Comparison of ENCODE assay signal across 11 cellular contexts in the genomic region with DNA sequence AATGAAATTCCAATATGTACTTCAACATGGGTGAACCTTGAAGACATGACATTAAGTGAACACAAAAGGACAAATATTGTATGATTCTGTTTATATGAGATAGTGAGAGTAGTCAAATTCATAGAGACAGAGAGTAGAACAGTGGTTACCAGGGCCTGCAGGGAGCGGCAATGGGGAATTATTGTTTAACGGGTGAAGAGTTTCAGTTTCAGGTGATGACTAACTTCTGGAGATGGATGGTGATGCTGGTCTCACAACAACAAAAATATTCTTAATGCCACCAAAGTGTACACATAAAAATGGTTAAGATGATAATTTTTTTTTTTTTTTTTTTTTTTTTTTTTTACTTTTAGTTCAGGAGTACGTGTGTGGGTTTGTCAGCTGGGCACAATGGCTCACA.
DNase-seq lines count a peak whose midpoint lies in the region; ATAC-seq and TF ChIP-seq lines count a peak whose summit lies in the region.
"Had no signal": no experiment of that assay in that cellular context is flagged by ENCODE, and none has a peak within 500 bp of the region (broad histone marks: within the 10 kb centered on the region; RNA-seq: fewer than 3 reads in every experiment).

No MANE protein-coding gene starts in this region.

- H3K4me1 ChIP-seq in MM.1S (ENCODE audit: low read length), result peaks cover 13% of the 10 kb centered on the region
- H3K4me1 ChIP-seq in Peyer's patch, result no peaks in the 10 kb centered on the region
- H3K4me1 ChIP-seq: heart right ventricle, tibial nerve had no signal

- H3K9me3 ChIP-seq in MM.1S (replicated peaks; ENCODE audit: insufficient read depth, low read length), result no peaks in the 10 kb centered on the region
- no peaks in the 10 kb centered on the region for H3K9me3 ChIP-seq in Peyer's patch

- no peaks in the 10 kb centered on the region for H4K20me1 ChIP-seq in MM.1S (ENCODE audit: insufficient read depth, low read length)

- no peaks in the 10 kb centered on the region for H3K9me2 ChIP-seq in MM.1S (replicated peaks; ENCODE audit: insufficient read depth, low read length)

- DNase-seq in GM13977 (ENCODE audit: low spot score), result peak; percentile 33
- peak; percentile 82 for DNase-seq in MM.1S
- DNase-seq in AML-193 (lab: John Stamatoyannopoulos, UW), result no peak
- no peak for DNase-seq in H4 (ENCODE audit: low spot score)
- no peak for DNase-seq in NCI-H748 (lab: John Stamatoyannopoulos, UW; ENCODE audit: unreplicated experiment)
- no peak for DNase-seq in Peyer's patch
- DNase-seq: heart right ventricle, NCI-H1105 treated with DMSO at 0.1 percent for 48 hours had no signal

- in situ Hi-C loops in GM13977 (cut with MboI; ENCODE audit: low pct_unique_long_range_greater_than_20kb, low sequenced_read_pairs, unreplicated experiment), result no loop called here

- no peak overlapping the region for H3K9ac ChIP-seq in MM.1S (ENCODE audit: low read length)

- peak overlapping the region; percentile 18; the same call in 1 of the 2 replicates for H3K4me2 ChIP-seq in MM.1S (ENCODE audit: low read depth, low read length)

- H3K36me3 ChIP-seq in MM.1S (replicated peaks; ENCODE audit: insufficient read depth, low read length), result no peaks in the 10 kb centered on the region
- no peaks in the 10 kb centered on the region for H3K36me3 ChIP-seq in Peyer's patch
- H3K36me3 ChIP-seq: heart right ventricle, tibial nerve had no signal

- H3K27ac ChIP-seq in MM.1S (ENCODE audit: low read length), result no peak overlapping the region
- no peak overlapping the region for H3K27ac ChIP-seq in Peyer's patch
- H3K27ac ChIP-seq: heart right ventricle, tibial nerve had no signal

- peaks cover 9% of the 10 kb centered on the region; the same call in 1 of the 2 replicates for H3F3A ChIP-seq in MM.1S (ENCODE audit: insufficient read depth, low read length)

- H3K4me3 ChIP-seq in MM.1S (ENCODE audit: low read length) (no peak overlapping the region), Peyer's patch (no peak overlapping the region)
- H3K4me3 ChIP-seq: heart right ventricle, tibial nerve had no signal

- no peaks in the 10 kb centered on the region for H3K79me2 ChIP-seq in MM.1S (ENCODE audit: low read length)

- H3K27me3 ChIP-seq in MM.1S (replicated peaks; ENCODE audit: insufficient read depth, low read length) (no peaks in the 10 kb centered on the region), Peyer's patch (no peaks in the 10 kb centered on the region)
- H3K27me3 ChIP-seq: heart right ventricle, tibial nerve had no signal

- no peak overlapping the region for H2AFZ ChIP-seq in MM.1S (ENCODE audit: low read length)

- ATAC-seq in GM19328 (IDR thresholded peaks at IDR 0.05; ENCODE audit: unreplicated experiment), result peak; percentile 99
- peak; percentile 94 for ATAC-seq in HG02870 (IDR thresholded peaks at IDR 0.05; ENCODE audit: unreplicated experiment)
- ATAC-seq: heart right ventricle had no signal

- TF ChIP-seq POLR2A in Peyer's patch (IDR thresholded peaks at IDR 0.05), result no peak

- TF ChIP-seq CTCF in GM13977 (IDR thresholded peaks at IDR 0.05; ENCODE audit: extremely low read depth, insufficient read depth, missing control alignments), result no peak
- no peak for TF ChIP-seq CTCF in MM.1S (IDR thresholded peaks at IDR 0.05; ENCODE audit: low read length)
- TF ChIP-seq CTCF in Peyer's patch (IDR thresholded peaks at IDR 0.05), result no peak

Comparison
In these comparisons a context has a peak if more than half of its experiments do, and no peak if none do; other contexts are left out.
1. DNase-seq: peak in GM13977 (single experiment) and MM.1S (single experiment); none in AML-193 (0 of 2), H4 (single experiment), NCI-H748 (single experiment) and Peyer's patch (0 of 3).